In the genomic region with DNA sequence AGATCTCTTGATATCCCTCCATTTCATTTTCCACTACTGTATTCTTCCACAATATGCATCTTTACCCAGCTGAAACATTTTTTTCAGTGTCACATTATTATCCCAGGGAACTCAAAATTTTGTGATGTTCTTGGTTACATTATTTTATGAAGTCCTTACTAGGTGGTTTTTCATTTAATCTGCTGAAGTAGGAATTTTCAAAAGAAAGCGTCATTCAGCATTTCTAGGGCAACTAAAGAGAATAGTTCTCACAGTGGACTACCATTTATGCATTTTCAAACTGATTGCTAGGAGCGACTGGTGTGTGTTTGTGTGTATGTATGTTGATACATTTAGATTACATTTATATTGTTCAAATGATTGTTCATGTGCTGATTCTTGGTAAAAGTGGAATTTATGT, we compare ENCODE assay signal across 16 cellular contexts. TPM values are rescaled to one million over a fixed set of nuclear protein-coding genes. Genes with fewer than 3 reads are reported as not detected.
DNase-seq lines count a peak whose midpoint lies in the region; ATAC-seq and TF ChIP-seq lines count a peak whose summit lies in the region.
"Had no signal": no experiment of that assay in that cellular context is flagged by ENCODE, and none has a peak within 500 bp of the region (broad histone marks: within the 10 kb centered on the region; RNA-seq: fewer than 3 reads in every experiment).

No MANE protein-coding gene starts in this region.

- no peaks in the 10 kb centered on the region for H3K9me3 ChIP-seq in BLaER1 treated with 17β-estradiol and CSF1 and Interleukin-3, amounts not matched to agents 10 nM and 100 nM (replicated peaks in 1 of 11)
- no peaks in the 10 kb centered on the region for H3K9me3 ChIP-seq in CD8-positive, alpha-beta memory T cell (ENCODE audit: low read length)
- H3K9me3 ChIP-seq in SU-DHL-6 (ENCODE audit: insufficient read depth, low read length) (no peaks in the 10 kb centered on the region), MM.1S (replicated peaks; ENCODE audit: insufficient read depth, low read length) (no peaks in the 10 kb centered on the region)
- H3K9me3 ChIP-seq: gastrocnemius medialis, right atrium auricular region, SK-N-SH, testis had no signal

- H3K4me3 ChIP-seq in BLaER1 treated with 17β-estradiol and CSF1 and Interleukin-3, amounts not matched to agents 10 nM and 100 nM, result no peak overlapping the region
- no peak overlapping the region for H3K4me3 ChIP-seq in CD8-positive, alpha-beta memory T cell (ENCODE audit: low read length)
- H3K4me3 ChIP-seq in SU-DHL-6 (ENCODE audit: insufficient read depth, low read length, poor library complexity, severe bottlenecking) (peak overlapping the region; percentile 1), MM.1S (ENCODE audit: low read length) (no peak overlapping the region)
- H3K4me3 ChIP-seq: gastrocnemius medialis, lung, right atrium auricular region, testis had no signal

- peak overlapping the region in 4 of 7 donors; percentile 39 to 85 (median 57) for H3K4me3 Mint-ChIP-seq in CD8-positive, alpha-beta memory T cell
- H3K4me3 Mint-ChIP-seq in memory B cell, result peak overlapping the region; percentile 38
- H3K4me3 Mint-ChIP-seq: neural crest cell had no signal

- peaks cover 9 to 24% (median 19%) of the 10 kb centered on the region in 11 experiments; a peak in 17 of 22 replicates for H4K20me1 ChIP-seq in BLaER1 treated with 17β-estradiol and CSF1 and Interleukin-3, amounts not matched to agents 10 nM and 100 nM
- peaks cover 8% of the 10 kb centered on the region; the same call in 1 of the 2 replicates for H4K20me1 ChIP-seq in SU-DHL-6 (ENCODE audit: low read depth, low read length)
- no peaks in the 10 kb centered on the region for H4K20me1 ChIP-seq in MM.1S (ENCODE audit: insufficient read depth, low read length)

- H3K27ac ChIP-seq in BLaER1 treated with 17β-estradiol and CSF1 and Interleukin-3, amounts not matched to agents 10 nM and 100 nM, result peak overlapping the region in 1 of 11 experiments; percentile 7; a peak in 1 of 22 replicates
- no peak overlapping the region for H3K27ac ChIP-seq in CD8-positive, alpha-beta memory T cell (ENCODE audit: low read depth, low read length)
- peak overlapping the region; percentile 3; the same call in 1 of the 2 replicates for H3K27ac ChIP-seq in SU-DHL-6 (ENCODE audit: low read depth, low read length)
- H3K27ac ChIP-seq in MM.1S (ENCODE audit: low read length), result no peak overlapping the region
- H3K27ac ChIP-seq: right atrium auricular region, testis had no signal

- POLR2A ChIA-PET in CD8-positive, alpha-beta memory T cell (lab: Charles Lee), result no interaction called here

- peaks cover 0 to 11% (median 0%) of the 10 kb centered on the region in 11 experiments; a peak in 1 of 22 replicates for H3K36me3 ChIP-seq in BLaER1 treated with 17β-estradiol and CSF1 and Interleukin-3, amounts not matched to agents 10 nM and 100 nM
- H3K36me3 ChIP-seq in CD8-positive, alpha-beta memory T cell (ENCODE audit: insufficient read depth, low read length), result no peaks in the 10 kb centered on the region
- H3K36me3 ChIP-seq in SU-DHL-6 (ENCODE audit: low read length) (no peaks in the 10 kb centered on the region), MM.1S (replicated peaks; ENCODE audit: insufficient read depth, low read length) (no peaks in the 10 kb centered on the region)
- H3K36me3 ChIP-seq: gastrocnemius medialis, right atrium auricular region had no signal

- no peaks in the 10 kb centered on the region for H3K27me3 Mint-ChIP-seq in CD8-positive, alpha-beta memory T cell
- H3K27me3 Mint-ChIP-seq in memory B cell, result no peaks in the 10 kb centered on the region

- no peak for DNase-seq in CD8-positive, alpha-beta memory T cell
- DNase-seq in memory B cell (ENCODE audit: low spot score in 2 of 2), result no peak
- DNase-seq in MM.1S, result no peak
- DNase-seq in NCI-H1417 (lab: John Stamatoyannopoulos, UW), result no peak
- DNase-seq: gastrocnemius medialis; NCI-H1694; NCI-H446 treated with DMSO at 0.1 percent for 48 hours; SK-N-SH; stimulated activated CD4-positive, alpha-beta T cell treated with anti-CD3 and anti-CD28 coated beads, Interleukin-1b, Interleukin-23, amount 100 ng/mL, for 48 hours; testis had no signal

- ATAC-seq in memory B cell (ENCODE audit: low read depth) (no peak), HG03432 (IDR thresholded peaks at IDR 0.05; ENCODE audit: unreplicated experiment) (no peak)
- ATAC-seq: gastrocnemius medialis had no signal

- peaks cover 22 to 29% (median 26%) of the 10 kb centered on the region in 3 donors for H3K4me1 Mint-ChIP-seq in CD8-positive, alpha-beta memory T cell
- peaks cover 15% of the 10 kb centered on the region for H3K4me1 Mint-ChIP-seq in memory B cell

- no peak overlapping the region for H2AFZ ChIP-seq in SU-DHL-6 (ENCODE audit: low read depth, low read length, severe bottlenecking)
- H2AFZ ChIP-seq in MM.1S (ENCODE audit: low read length), result no peak overlapping the region

- no peaks in the 10 kb centered on the region for H3K27me3 ChIP-seq in BLaER1 treated with 17β-estradiol and CSF1 and Interleukin-3, amounts not matched to agents 10 nM and 100 nM
- H3K27me3 ChIP-seq in CD8-positive, alpha-beta memory T cell (ENCODE audit: insufficient read depth, low read length, poor library complexity, severe bottlenecking), result no peaks in the 10 kb centered on the region
- H3K27me3 ChIP-seq in SU-DHL-6 (ENCODE audit: low read length) (no peaks in the 10 kb centered on the region), MM.1S (replicated peaks; ENCODE audit: insufficient read depth, low read length) (no peaks in the 10 kb centered on the region)
- H3K27me3 ChIP-seq: gastrocnemius medialis, right atrium auricular region, testis had no signal

- TF ChIP-seq CTCF in SU-DHL-6 (IDR thresholded peaks at IDR 0.05; ENCODE audit: insufficient read depth, low read length, poor library complexity, severe bottlenecking) (no peak), MM.1S (IDR thresholded peaks at IDR 0.05; ENCODE audit: low read length) (no peak)

- no peaks in the 10 kb centered on the region for H3K9me3 Mint-ChIP-seq in CD8-positive, alpha-beta memory T cell
- H3K9me3 Mint-ChIP-seq in memory B cell, result no peaks in the 10 kb centered on the region
- H3K9me3 Mint-ChIP-seq: neural crest cell had no signal

- CTCF ChIA-PET in CD8-positive, alpha-beta memory T cell (lab: Charles Lee), result interaction anchor here (2.3 kb wide), 1 partner anchor 43 kb away, joined by 11 read pairs; the partner anchor contains the start of gene COX7A2

- H3K36me3 Mint-ChIP-seq in CD8-positive, alpha-beta memory T cell, result peaks cover 0 to 5% (median 0%) of the 10 kb centered on the region in 3 donors
- H3K36me3 Mint-ChIP-seq in memory B cell, result peaks cover 4% of the 10 kb centered on the region

- no peak overlapping the region for H3K9ac ChIP-seq in BLaER1 treated with 17β-estradiol and CSF1 and Interleukin-3, amounts not matched to agents 10 nM and 100 nM
- H3K9ac ChIP-seq in SU-DHL-6 (ENCODE audit: low read length) (0 out of 2 replicates have a peak overlapping the region, but pooled peaks have one; percentile 2), MM.1S (ENCODE audit: low read length) (no peak overlapping the region)
- H3K9ac ChIP-seq: SK-N-SH had no signal

- peaks cover 59% of the 10 kb centered on the region for H3K79me2 ChIP-seq in SU-DHL-6 (ENCODE audit: insufficient read depth, low read length)
- H3K79me2 ChIP-seq in MM.1S (ENCODE audit: low read length), result peaks cover 26% of the 10 kb centered on the region

- H3K27ac Mint-ChIP-seq in CD8-positive, alpha-beta memory T cell, result peak overlapping the region in 3 of 8 donors; percentile 10 to 75 (median 63)
- H3K27ac Mint-ChIP-seq in memory B cell, result peak overlapping the region; percentile 35

- H3K9me2 ChIP-seq in SU-DHL-6 (replicated peaks; ENCODE audit: insufficient read depth, low read length) (no peaks in the 10 kb centered on the region), MM.1S (replicated peaks; ENCODE audit: insufficient read depth, low read length) (no peaks in the 10 kb centered on the region)
- H3K9me2 ChIP-seq: SK-N-SH had no signal

- peak overlapping the region in 6 of 11 experiments; percentile 1 to 86 (median 74); a peak in 8 of 22 replicates for H3K4me2 ChIP-seq in BLaER1 treated with 17β-estradiol and CSF1 and Interleukin-3, amounts not matched to agents 10 nM and 100 nM
- H3K4me2 ChIP-seq in SU-DHL-6 (ENCODE audit: low read depth, low read length, poor library complexity, severe bottlenecking), result peak overlapping the region; percentile 76
- no peak overlapping the region for H3K4me2 ChIP-seq in MM.1S (ENCODE audit: low read depth, low read length)
- H3K4me2 ChIP-seq: SK-N-SH had no signal

- H3F3A ChIP-seq in SU-DHL-6 (ENCODE audit: insufficient read depth) (peaks cover 11% of the 10 kb centered on the region; the same call in 1 of the 2 replicates), MM.1S (ENCODE audit: insufficient read depth, low read length) (peaks cover 6% of the 10 kb centered on the region)

- peaks cover 13 to 47% (median 32%) of the 10 kb centered on the region in 10 experiments for H3K4me1 ChIP-seq in BLaER1 treated with 17β-estradiol and CSF1 and Interleukin-3, amounts not matched to agents 10 nM and 100 nM
- H3K4me1 ChIP-seq in CD8-positive, alpha-beta memory T cell (ENCODE audit: insufficient read depth, low read length), result peaks cover 17% of the 10 kb centered on the region
- peaks cover 6% of the 10 kb centered on the region for H3K4me1 ChIP-seq in MM.1S (ENCODE audit: low read length)

RNA-seq across cellular contexts. Expression of gene TMEM30A, which starts 2.4 kb away (rescaled TPM):
- total RNA-seq in CD8-positive, alpha-beta memory T cell, result 10 to 100 TPM; 54.8 to 61.8 TPM
- 56.3 TPM for polyA plus RNA-seq in CD8-positive, alpha-beta memory T cell

RNA-seq across cellular contexts. Expression of gene COX7A2, which starts 43.4 kb away (rescaled TPM):
- total RNA-seq in CD8-positive, alpha-beta memory T cell, result 100 to 1,000 TPM; 504 to 527 TPM
- 853 TPM for polyA plus RNA-seq in CD8-positive, alpha-beta memory T cell
